ENCODE assay signal across 10 cellular contexts in genomic region chr3:50600141-50600753, GRCh38. TPM values are rescaled to one million over a fixed set of nuclear protein-coding genes. Genes with fewer than 3 reads are reported as not detected.
DNase-seq lines count a peak whose midpoint lies in the region; ATAC-seq and TF ChIP-seq lines count a peak whose summit lies in the region.
"Had no signal": no experiment of that assay in that cellular context is flagged by ENCODE, and none has a peak within 500 bp of the region (broad histone marks: within the 10 kb centered on the region; RNA-seq: fewer than 3 reads in every experiment).

No MANE protein-coding gene starts in this region.

- RAD21 ChIA-PET in HCT116 (lab: Charles Lee; ENCODE audit: low non-redundant PET in 1 of 2, low total read pairs in 2 of 2, uncharacterized antibody in 2 of 2, unreplicated experiment in 2 of 2) = interaction anchor here (1.0 to 1.5 kb wide), 2 partner anchors 11 to 31 kb away, joined by 3 to 7 read pairs; partner anchors contain the start of genes CISH (in 1 of the 2) and HEMK1 (in 1 of the 2)

- H3K4me3 ChIP-seq in HCT116 (replicated peaks in 1 of 2; ENCODE audit: low read depth in 1 of 2, low read length in 2 of 2) = 0 out of 4 replicates have a peak overlapping the region, but pooled peaks of 1 of the 2 experiments have one; percentile 35

- H3K4me1 Mint-ChIP-seq in immature natural killer cell = peaks cover 64 to 72% of the 10 kb centered on the region in 2 donors
- H3K4me1 Mint-ChIP-seq: H9 had no signal

- no TSS peak for BruUV-seq in HCT116 (replicated peaks; lab: Mats Ljungman, UMichigan)

- peaks cover 4 to 7% (median 5%) of the 10 kb centered on the region in 3 donors for H3K27me3 Mint-ChIP-seq in immature natural killer cell (ENCODE audit: low read depth in 3 of 3)
- H3K27me3 Mint-ChIP-seq: IgD-negative memory B cell had no signal

- POLR2A ChIA-PET in HCT116 (lab: Charles Lee) = interaction anchor here (1.2 to 1.5 kb wide), 2 partner anchors 12 kb away, joined by 3 to 7 read pairs; partner anchors contain the start of gene CISH

- CTCF ChIA-PET in HCT116 (lab: Charles Lee) = interaction anchor here (2.1 to 3.0 kb wide), 3 partner anchors 10 to 16 kb away, joined by 7 to 18 read pairs (median 8); partner anchors contain the start of genes CISH and MAPKAPK3

- no peaks in the 10 kb centered on the region for H3K79me2 ChIP-seq in HCT116 (ENCODE audit: insufficient read depth, low read length)

- no peak for TF ChIP-seq CTCF in HCT116 (IDR thresholded peaks at IDR 0.05 in 2 of 3, conservative IDR thresholded peaks at IDR 0.05 in 1 of 3; ENCODE audit: borderline replicate concordance in 1 of 3, insufficient read depth in 1 of 3, low read depth in 2 of 3, low read length in 2 of 3)
- no peak for TF ChIP-seq CTCF in VCaP (conservative IDR thresholded peaks at IDR 0.05)

- H3K4me1 ChIP-seq in HCT116 (ENCODE audit: control insufficient read depth in 1 of 2, insufficient read depth in 2 of 2, low read length in 2 of 2) = peaks cover 37 to 40% of the 10 kb centered on the region in 2 experiments

- no peaks in the 10 kb centered on the region for H3K9me3 ChIP-seq in HCT116 (ENCODE audit: control insufficient read depth in 1 of 2, insufficient read depth in 1 of 2, low read depth in 1 of 2, low read length in 2 of 2)

- no peak for TF ChIP-seq RAD21 in HCT116 (IDR thresholded peaks at IDR 0.05; ENCODE audit: low read depth)

- H2AFZ ChIP-seq in HCT116 (ENCODE audit: low read depth, low read length, poor library complexity, severe bottlenecking) = no peak overlapping the region

- no peaks in the 10 kb centered on the region for H3K27me3 ChIP-seq in HCT116 (ENCODE audit: insufficient read depth, low read length)

- H3K9ac ChIP-seq in HCT116 (ENCODE audit: low read length) = peak overlapping the region; percentile 67

- ATAC-seq in HCT116 (no peak), HG02885 (IDR thresholded peaks at IDR 0.05; ENCODE audit: poor library complexity, unreplicated experiment) (no peak), GM21723 (IDR thresholded peaks at IDR 0.05; ENCODE audit: unreplicated experiment) (no peak)
- ATAC-seq in stimulated activated naive CD8-positive, alpha-beta T cell treated with anti-CD3 and anti-CD28 coated beads, Interleukin-15, Interleukin-2, amounts not matched to agents 100 U/mL and 50 U/mL, for 24 hours = no peak

- peaks cover 5 to 15% (median 9%) of the 10 kb centered on the region in 3 donors for H3K36me3 Mint-ChIP-seq in immature natural killer cell

- H3K4me2 ChIP-seq in HCT116 (ENCODE audit: low read length) = peak overlapping the region; percentile 78

- DNase-seq in HCT116 (ENCODE audit: low read depth, low spot score) = no peak
- DNase-seq in immature natural killer cell = no peak
- DNase-seq in stimulated activated naive CD8-positive, alpha-beta T cell treated with anti-CD3 and anti-CD28 coated beads, Interleukin-15, Interleukin-2, amounts not matched to agents 100 U/mL and 50 U/mL, for 24 hours = peak; percentile 56
- DNase-seq in CD1c-positive myeloid dendritic cell (ENCODE audit: extremely low spot score) = no peak
- DNase-seq: H9 had no signal

- intact Hi-C loops in HCT116 (cut with micrococcal nuclease) = no loop called here

- H3K4me3 Mint-ChIP-seq in immature natural killer cell = peak overlapping the region in 2 of 5 donors; percentile 67 to 86
- H3K4me3 Mint-ChIP-seq: H9 had no signal

- no peaks in the 10 kb centered on the region for H3K9me3 Mint-ChIP-seq in immature natural killer cell
- H3K9me3 Mint-ChIP-seq: H9, IgD-negative memory B cell had no signal

- no peaks in the 10 kb centered on the region for H3K9me2 ChIP-seq in HCT116 (ENCODE audit: insufficient read depth)

- H4K20me1 ChIP-seq in HCT116 (ENCODE audit: insufficient read depth) = no peaks in the 10 kb centered on the region

- H3K27ac ChIP-seq in HCT116 (ENCODE audit: low read depth, low read length) (peak overlapping the region; percentile 98), VCaP (peak overlapping the region; percentile 100)

- peak overlapping the region; percentile 83 to 96 (median 93) for H3K27ac Mint-ChIP-seq in immature natural killer cell
- H3K27ac Mint-ChIP-seq: H9 had no signal

- no peak for TF ChIP-seq POLR2A in HCT116 (IDR thresholded peaks at IDR 0.05; ENCODE audit: borderline replicate concordance, extremely low read depth, insufficient read depth, insufficient read length)

- no peaks in the 10 kb centered on the region for H3K36me3 ChIP-seq in HCT116 (ENCODE audit: control insufficient read depth in 1 of 2, insufficient read depth in 2 of 2, low read length in 2 of 2)

TF ChIP-seq in HCT116, 20 proteins besides CTCF, POLR2A, EP300 and RAD21:
- TF ChIP-seq CBX3 (IDR thresholded peaks at IDR 0.05; ENCODE audit: low read depth) (no peak), CEBPB (IDR thresholded peaks at IDR 0.05; ENCODE audit: low read depth) (no peak), TCF7L2 (IDR thresholded peaks at IDR 0.05; ENCODE audit: borderline replicate concordance, extremely low read depth, insufficient read depth, insufficient read length) (no peak), POLR2AphosphoS5 (IDR thresholded peaks at IDR 0.05; ENCODE audit: low read depth, low read length) (no peak), EZH2 (IDR thresholded peaks at IDR 0.05) (no peak), SP1 (IDR thresholded peaks at IDR 0.05; ENCODE audit: low read depth) (no peak), SRF (IDR thresholded peaks at IDR 0.05; ENCODE audit: low read depth) (no peak), ELF1 (IDR thresholded peaks at IDR 0.05; ENCODE audit: borderline replicate concordance, low read depth) (no peak), YY1 (IDR thresholded peaks at IDR 0.05; ENCODE audit: extremely low read depth, insufficient replicate concordance, low read depth, low read length) (no peak), SIN3A (IDR thresholded peaks at IDR 0.05; ENCODE audit: low read depth) (no peak), ZNF274 (IDR thresholded peaks at IDR 0.05; ENCODE audit: low read depth, low read length) (no peak), JUND (IDR thresholded peaks at IDR 0.05) (no peak)
TF ChIP-seq in HCT116: peak in this region for 0.

RNA-seq across cellular contexts. Expression of gene CISH, which starts 11.3 kb away (rescaled TPM):
- total RNA-seq in HCT116 (2021; ENCODE audit: unreplicated experiment) = 4.5 TPM
- polyA plus RNA-seq in HCT116 (2012) = 5.0 and 5.1 TPM in 2 replicates
- polyA plus RNA-seq in immature natural killer cell = 10 to 100 TPM in 1 of 3 donors, 1 to 10 TPM in 2; 4.5 to 23.2 (median 7.3) TPM
- polyA plus RNA-seq: neural cell had no signal

RNA-seq across cellular contexts. Expression of gene MAPKAPK3, which starts 16.7 kb away (rescaled TPM):
- 87.3 TPM for total RNA-seq in HCT116 (2021; ENCODE audit: unreplicated experiment)
- polyA plus RNA-seq in HCT116 (2012) = 79.5 and 97.2 TPM in 2 replicates
- 10 to 100 TPM; 57.2 to 92.0 (median 91.2) TPM for polyA plus RNA-seq in immature natural killer cell

RNA-seq across cellular contexts. Expression of gene HEMK1, which starts 30.9 kb away (rescaled TPM):
- total RNA-seq in HCT116 (2021; ENCODE audit: unreplicated experiment) = 20.5 TPM
- polyA plus RNA-seq in HCT116 (2012) = 11.3 and 15.1 TPM in 2 replicates
- 10 to 100 TPM; 18.3 to 54.9 (median 29.7) TPM for polyA plus RNA-seq in immature natural killer cell

RNA-seq across cellular contexts. Expression of gene C3orf18, which starts 32.7 kb away (rescaled TPM):
- 10.1 TPM for total RNA-seq in HCT116 (2021; ENCODE audit: unreplicated experiment)
- polyA plus RNA-seq in HCT116 (2012) = 9.5 and 10.5 TPM in 2 replicates
- 10 to 100 TPM in 2 of 3 donors, 1 to 10 TPM in 1; 8.8 to 28.8 (median 11.5) TPM for polyA plus RNA-seq in immature natural killer cell
